Comparison of ENCODE assay signal across 2 cellular contexts in genomic region chr3:37067577-37067976, GRCh38.
TF ChIP-seq lines count a peak whose summit lies in the region.

No MANE protein-coding gene starts in this region.

TF ChIP-seq in HepG2, 621 proteins besides CTCF, POLR2A, EP300 and RAD21:
- no peak for TF ChIP-seq MXD3 (CRISPR knock-in tag; IDR thresholded peaks at IDR 0.05)
- peak; percentile 59 for TF ChIP-seq ZNF629 (CRISPR knock-in tag; conservative IDR thresholded peaks at IDR 0.05)

TF ChIP-seq in K562, 482 proteins besides CTCF, POLR2A, EP300 and RAD21 (continued from another document):
- TF ChIP-seq RBM25 (IDR thresholded peaks at IDR 0.05; ENCODE audit: low read depth, low read length, severe bottlenecking): peak; percentile 78
- no peak for TF ChIP-seq ZKSCAN1 (IDR thresholded peaks at IDR 0.05; ENCODE audit: low read depth, low read length)
- TF ChIP-seq BCOR (IDR thresholded peaks at IDR 0.05): peak; percentile 49; the same call in 1 of the 2 replicates
